ENCODE assay signal across 23 cellular contexts in genomic region chr7:66164356-66164755, GRCh38.
"Had no signal": no experiment of that assay in that cellular context is flagged by ENCODE, and none has a peak within 500 bp of the region (broad histone marks: within the 10 kb centered on the region; RNA-seq: fewer than 3 reads in every experiment).

No MANE protein-coding gene starts in this region.

- H3K4me3 Mint-ChIP-seq: dendritic cell treated with granulocyte-macrophage colony-stimulating factor and Interleukin-4, amounts not matched to agents 40 ng/mL and 50 ng/mL, for 4 days; effector memory CD8-positive, alpha-beta T cell; endodermal cell; mesothelial cell of epicardium had no signal

- H3K27me3 Mint-ChIP-seq: dendritic cell treated with granulocyte-macrophage colony-stimulating factor and Interleukin-4, amounts not matched to agents 40 ng/mL and 50 ng/mL, for 4 days; effector memory CD8-positive, alpha-beta T cell had no signal

- ATAC-seq: effector memory CD8-positive, alpha-beta T cell; esophagus mucosa; gastrocnemius medialis; heart right ventricle; left cardiac atrium; left lung; left ventricle myocardium superior; lower lobe of right lung; mucosa of descending colon had no signal

- H3K4me3 ChIP-seq: colonic mucosa, esophagus squamous epithelium, gastrocnemius medialis, heart right ventricle, left lung, lower lobe of right lung, mucosa of descending colon had no signal

- H3K27me3 ChIP-seq: colonic mucosa, esophagus squamous epithelium, gastrocnemius medialis, heart right ventricle, left lung had no signal

- H3K9me3 ChIP-seq: colonic mucosa, esophagus squamous epithelium, gastrocnemius medialis, left lung, lower lobe of right lung, mucosa of descending colon had no signal

- H3K36me3 ChIP-seq: colonic mucosa, esophagus squamous epithelium, gastrocnemius medialis, left lung, lower lobe of right lung had no signal

- H3K27ac Mint-ChIP-seq: dendritic cell treated with granulocyte-macrophage colony-stimulating factor and Interleukin-4, amounts not matched to agents 40 ng/mL and 50 ng/mL, for 4 days; effector memory CD8-positive, alpha-beta T cell; endodermal cell; mesothelial cell of epicardium had no signal

- H3K4me1 ChIP-seq: colonic mucosa, gastrocnemius medialis, lower lobe of right lung had no signal

- H3K27ac ChIP-seq: colonic mucosa, epithelial cell of prostate, esophagus squamous epithelium, gastrocnemius medialis, heart right ventricle, left lung, lower lobe of right lung had no signal

- H3K9me3 Mint-ChIP-seq: dendritic cell treated with granulocyte-macrophage colony-stimulating factor and Interleukin-4, amounts not matched to agents 40 ng/mL and 50 ng/mL, for 4 days; effector memory CD8-positive, alpha-beta T cell had no signal

- H3K4me1 Mint-ChIP-seq: endodermal cell, mesothelial cell of epicardium had no signal

- DNase-seq: colonic mucosa; cortex of kidney; effector CD8-positive, alpha-beta T cell; effector memory CD8-positive, alpha-beta T cell; endodermal cell; erythroblast; esophagus squamous epithelium; foreskin melanocyte; gastrocnemius medialis; glutamatergic neuron; head of caudate nucleus; heart right ventricle; hippocampal formation; left cardiac atrium; left lung; left ventricle myocardium superior; lower lobe of right lung; mesenchymal stem cell; mucosa of descending colon had no signal
